In genomic region chr7:22821702-22822485, GRCh38 we compare ENCODE assay signal across 8 cellular contexts. TPM values are rescaled to one million over a fixed set of nuclear protein-coding genes. Genes with fewer than 3 reads are reported as not detected.
DNase-seq lines count a peak whose midpoint lies in the region; ATAC-seq and TF ChIP-seq lines count a peak whose summit lies in the region.

No MANE protein-coding gene starts in this region.

- H3K4me3 ChIP-seq in SK-N-MC (peak overlapping the region; percentile 90), epithelial cell of esophagus (ENCODE audit: low read length) (peak overlapping the region; percentile 89)
- peak overlapping the region; percentile 83 for H3K4me3 ChIP-seq in naive thymus-derived CD4-positive, alpha-beta T cell (ENCODE audit: low read length)

- peak overlapping the region; percentile 86 for H3K9ac ChIP-seq in SK-N-MC (ENCODE audit: insufficient read length)

- H3K9me3 Mint-ChIP-seq in activated naive CD4-positive, alpha-beta T cell treated with anti-CD3 and anti-CD28 coated beads for 36 hours: no peaks in the 10 kb centered on the region
- H3K9me3 Mint-ChIP-seq in naive thymus-derived CD4-positive, alpha-beta T cell: peaks cover 0 to 2% (median 0%) of the 10 kb centered on the region in 11 donors

- POLR2A ChIA-PET in naive thymus-derived CD4-positive, alpha-beta T cell (lab: Charles Lee): interaction anchor here (0.7 to 1.7 kb wide), 7 partner anchors 10 to 718 kb away, joined by 3 to 6 read pairs (median 3); no protein-coding TSS in a partner anchor

- CTCF ChIA-PET in activated naive CD4-positive, alpha-beta T cell treated with anti-CD3 and anti-CD28 coated beads for 36 hours (lab: Charles Lee): interaction anchor here (0.9 to 1.1 kb wide), 3 partner anchors 9 to 261 kb away, joined by 3 to 4 read pairs (median 4); no protein-coding TSS in a partner anchor
- CTCF ChIA-PET in naive thymus-derived CD4-positive, alpha-beta T cell (lab: Charles Lee): interaction anchor here (0.7 to 1.0 kb wide), 2 partner anchors 10 to 60 kb away, joined by 3 read pairs; no protein-coding TSS in a partner anchor

- DNase-seq in activated naive CD4-positive, alpha-beta T cell treated with anti-CD3 and anti-CD28 coated beads for 36 hours: peak; percentile 25
- DNase-seq in activated naive CD4-positive, alpha-beta T cell (lab: John Stamatoyannopoulos, UW): no peak
- DNase-seq in SK-N-MC (ENCODE audit: low read depth, low spot score) (no peak), epithelial cell of esophagus (ENCODE audit: low read depth) (peak; percentile 36)
- DNase-seq in naive thymus-derived CD4-positive, alpha-beta T cell: peak in 6 of 9 donors; percentile 1 to 12 (median 9)

- peaks cover 6 to 19% of the 10 kb centered on the region in 2 donors for H3K4me1 ChIP-seq in naive thymus-derived CD4-positive, alpha-beta T cell (ENCODE audit: control insufficient read depth in 2 of 2, insufficient read depth in 2 of 2, low read length in 2 of 2)

- H3K36me3 ChIP-seq in SK-N-MC (ENCODE audit: insufficient read depth, low read length): peaks cover 18% of the 10 kb centered on the region
- H3K36me3 ChIP-seq in naive thymus-derived CD4-positive, alpha-beta T cell (ENCODE audit: control insufficient read depth in 2 of 3, insufficient read depth in 3 of 3, low read length in 3 of 3): peaks cover 0 to 17% (median 0%) of the 10 kb centered on the region in 3 experiments

- intact Hi-C loops in activated naive CD4-positive, alpha-beta T cell treated with anti-CD3 and anti-CD28 coated beads for 36 hours (cut with micrococcal nuclease): loop anchor here (1.0 to 5.0 kb wide), 11 partner anchors 32 to 1395 kb away; partner anchors contain the start of genes HYCC1, IL6, KLHL7 and MALSU1
- intact Hi-C loops in naive thymus-derived CD4-positive, alpha-beta T cell (cut with micrococcal nuclease): loop anchor here (1.0 to 10.0 kb wide), 14 partner anchors 32 to 1751 kb away; partner anchors contain the start of genes HYCC1 (in 2 of the 2), MALSU1 (in 2 of the 2), CDCA7L (in 1 of the 2) and KLHL7 (in 1 of the 2)

- H3K27me3 ChIP-seq in naive thymus-derived CD4-positive, alpha-beta T cell (ENCODE audit: control insufficient read depth in 2 of 2, insufficient read depth in 2 of 2, low read length in 2 of 2): no peaks in the 10 kb centered on the region

- no peak overlapping the region for H3K27ac ChIP-seq in SK-N-MC
- peak overlapping the region; percentile 94 for H3K27ac ChIP-seq in naive thymus-derived CD4-positive, alpha-beta T cell (ENCODE audit: low read depth, low read length)

- no peak for TF ChIP-seq CTCF in epithelial cell of esophagus (IDR thresholded peaks at IDR 0.05; ENCODE audit: insufficient read depth, low read depth, low read length, missing control alignments)

- H3K4me1 Mint-ChIP-seq in activated naive CD4-positive, alpha-beta T cell treated with anti-CD3 and anti-CD28 coated beads for 36 hours (ENCODE audit: low read depth): peaks cover 41% of the 10 kb centered on the region
- H3K4me1 Mint-ChIP-seq in naive thymus-derived CD4-positive, alpha-beta T cell: peaks cover 16 to 58% (median 50%) of the 10 kb centered on the region in 7 donors

- H3K9me3 ChIP-seq in SK-N-MC (ENCODE audit: low read depth, low read length): no peaks in the 10 kb centered on the region
- no peaks in the 10 kb centered on the region for H3K9me3 ChIP-seq in naive thymus-derived CD4-positive, alpha-beta T cell (ENCODE audit: control insufficient read depth in 2 of 3, low read length in 3 of 3)

- H3K4me3 Mint-ChIP-seq in activated naive CD4-positive, alpha-beta T cell treated with anti-CD3 and anti-CD28 coated beads for 36 hours: peak overlapping the region; percentile 99
- peak overlapping the region; percentile 93 to 100 (median 99) for H3K4me3 Mint-ChIP-seq in naive thymus-derived CD4-positive, alpha-beta T cell

- H3K27ac Mint-ChIP-seq in activated naive CD4-positive, alpha-beta T cell treated with anti-CD3 and anti-CD28 coated beads for 36 hours: peak overlapping the region; percentile 96
- H3K27ac Mint-ChIP-seq in naive thymus-derived CD4-positive, alpha-beta T cell: peak overlapping the region; percentile 94 to 100 (median 99)

- peaks cover 8% of the 10 kb centered on the region for H3K36me3 Mint-ChIP-seq in activated naive CD4-positive, alpha-beta T cell treated with anti-CD3 and anti-CD28 coated beads for 36 hours (ENCODE audit: low read depth)
- H3K36me3 Mint-ChIP-seq in naive thymus-derived CD4-positive, alpha-beta T cell: peaks cover 2 to 12% (median 7%) of the 10 kb centered on the region in 5 donors

- peaks cover 6% of the 10 kb centered on the region for H3K27me3 Mint-ChIP-seq in activated naive CD4-positive, alpha-beta T cell treated with anti-CD3 and anti-CD28 coated beads for 36 hours (ENCODE audit: low read depth)
- peaks cover 10 to 29% (median 14%) of the 10 kb centered on the region in 5 donors for H3K27me3 Mint-ChIP-seq in naive thymus-derived CD4-positive, alpha-beta T cell

- ATAC-seq in naive thymus-derived CD4-positive, alpha-beta T cell: no peak
- no peak for ATAC-seq in HG02763 (IDR thresholded peaks at IDR 0.05; ENCODE audit: unreplicated experiment)
- ATAC-seq in GM21515 (IDR thresholded peaks at IDR 0.05; ENCODE audit: unreplicated experiment): no peak
- ATAC-seq in GM18861 (IDR thresholded peaks at IDR 0.05; ENCODE audit: unreplicated experiment): no peak

RNA-seq across cellular contexts. Expression of gene TOMM7, which starts 0.8 kb away (rescaled TPM):
- 100 to 1,000 TPM; 269 to 297 TPM for total RNA-seq in activated naive CD4-positive, alpha-beta T cell treated with anti-CD3 and anti-CD28 coated beads for 36 hours
- total RNA-seq in naive thymus-derived CD4-positive, alpha-beta T cell: 100 to 1,000 TPM; 302 to 737 (median 649) TPM
- polyA plus RNA-seq in naive thymus-derived CD4-positive, alpha-beta T cell: 100 to 1,000 TPM; 331 to 412 TPM

Comparison
In these comparisons a context has a peak if more than half of its experiments do, and no peak if none do; other contexts are left out.
1. DNase-seq: peak in activated naive CD4-positive, alpha-beta T cell treated with anti-CD3 and anti-CD28 coated beads for 36 hours (single experiment), epithelial cell of esophagus (single experiment) and naive thymus-derived CD4-positive, alpha-beta T cell (6 of 9); none in activated naive CD4-positive, alpha-beta T cell (0 of 4) and SK-N-MC (single experiment).
2. Peak in every context shown above with its lines, with median percentiles within 50 percentile points of each other: H3K4me3 ChIP-seq.